1 cellular context compared by ENCODE assay signal in the genomic region with DNA sequence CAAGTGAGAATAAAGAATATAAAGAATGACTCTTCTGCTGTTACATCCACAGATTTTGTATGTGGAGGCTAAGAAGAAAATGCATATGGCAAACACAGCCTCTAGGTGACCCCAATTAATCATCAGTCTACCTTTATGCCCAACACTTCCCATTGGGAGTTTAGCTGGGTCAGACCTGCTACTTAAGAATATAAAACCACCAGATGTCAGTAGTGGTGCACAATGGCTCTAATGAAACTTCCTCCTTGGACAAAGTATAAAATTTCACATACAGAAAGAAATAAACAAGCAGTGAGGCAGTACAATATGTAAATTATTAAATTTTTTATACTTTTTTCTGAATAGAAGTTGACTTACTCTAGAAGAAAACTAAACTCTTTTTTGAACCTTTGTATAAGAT.
TF ChIP-seq lines count a peak whose summit lies in the region.

No MANE protein-coding gene starts in this region.

TF ChIP-seq in WTC11, 78 proteins besides CTCF, POLR2A, EP300 and RAD21 (continued from another document):
- TF ChIP-seq, protein P1, sequence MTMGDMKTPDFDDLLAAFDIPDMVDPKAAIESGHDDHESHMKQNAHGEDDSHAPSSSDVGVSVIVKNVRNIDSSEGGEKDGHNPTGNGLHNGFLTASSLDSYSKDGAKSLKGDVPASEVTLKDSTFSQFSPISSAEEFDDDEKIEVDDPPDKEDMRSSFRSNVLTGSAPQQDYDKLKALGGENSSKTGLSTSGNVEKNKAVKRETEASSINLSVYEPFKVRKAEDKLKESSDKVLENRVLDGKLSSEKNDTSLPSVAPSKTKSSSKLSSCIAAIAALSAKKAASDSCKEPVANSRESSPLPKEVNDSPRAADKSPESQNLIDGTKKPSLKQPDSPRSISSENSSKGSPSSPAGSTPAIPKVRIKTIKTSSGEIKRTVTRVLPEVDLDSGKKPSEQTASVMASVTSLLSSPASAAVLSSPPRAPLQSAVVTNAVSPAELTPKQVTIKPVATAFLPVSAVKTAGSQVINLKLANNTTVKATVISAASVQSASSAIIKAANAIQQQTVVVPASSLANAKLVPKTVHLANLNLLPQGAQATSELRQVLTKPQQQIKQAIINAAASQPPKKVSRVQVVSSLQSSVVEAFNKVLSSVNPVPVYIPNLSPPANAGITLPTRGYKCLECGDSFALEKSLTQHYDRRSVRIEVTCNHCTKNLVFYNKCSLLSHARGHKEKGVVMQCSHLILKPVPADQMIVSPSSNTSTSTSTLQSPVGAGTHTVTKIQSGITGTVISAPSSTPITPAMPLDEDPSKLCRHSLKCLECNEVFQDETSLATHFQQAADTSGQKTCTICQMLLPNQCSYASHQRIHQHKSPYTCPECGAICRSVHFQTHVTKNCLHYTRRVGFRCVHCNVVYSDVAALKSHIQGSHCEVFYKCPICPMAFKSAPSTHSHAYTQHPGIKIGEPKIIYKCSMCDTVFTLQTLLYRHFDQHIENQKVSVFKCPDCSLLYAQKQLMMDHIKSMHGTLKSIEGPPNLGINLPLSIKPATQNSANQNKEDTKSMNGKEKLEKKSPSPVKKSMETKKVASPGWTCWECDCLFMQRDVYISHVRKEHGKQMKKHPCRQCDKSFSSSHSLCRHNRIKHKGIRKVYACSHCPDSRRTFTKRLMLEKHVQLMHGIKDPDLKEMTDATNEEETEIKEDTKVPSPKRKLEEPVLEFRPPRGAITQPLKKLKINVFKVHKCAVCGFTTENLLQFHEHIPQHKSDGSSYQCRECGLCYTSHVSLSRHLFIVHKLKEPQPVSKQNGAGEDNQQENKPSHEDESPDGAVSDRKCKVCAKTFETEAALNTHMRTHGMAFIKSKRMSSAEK (CRISPR knock-in tag; IDR thresholded peaks at IDR 0.05; ENCODE audit: borderline replicate concordance), result no peak
- TF ChIP-seq ATF3 (CRISPR knock-in tag; conservative IDR thresholded peaks at IDR 0.05) (no peak), ZNF416 (CRISPR knock-in tag; IDR thresholded peaks at IDR 0.05) (no peak), TEAD1 (CRISPR knock-in tag; IDR thresholded peaks at IDR 0.05) (no peak), KAT7 (CRISPR knock-in tag; IDR thresholded peaks at IDR 0.05; ENCODE audit: borderline replicate concordance) (no peak), MAX (CRISPR knock-in tag; IDR thresholded peaks at IDR 0.05) (no peak), ZBTB21 (CRISPR knock-in tag; IDR thresholded peaks at IDR 0.05; ENCODE audit: borderline replicate concordance) (no peak), FOXJ3 (CRISPR knock-in tag; IDR thresholded peaks at IDR 0.05; ENCODE audit: borderline replicate concordance) (no peak), CBFB (CRISPR knock-in tag; IDR thresholded peaks at IDR 0.05; ENCODE audit: low read depth) (no peak)
- TF ChIP-seq, protein P2, sequence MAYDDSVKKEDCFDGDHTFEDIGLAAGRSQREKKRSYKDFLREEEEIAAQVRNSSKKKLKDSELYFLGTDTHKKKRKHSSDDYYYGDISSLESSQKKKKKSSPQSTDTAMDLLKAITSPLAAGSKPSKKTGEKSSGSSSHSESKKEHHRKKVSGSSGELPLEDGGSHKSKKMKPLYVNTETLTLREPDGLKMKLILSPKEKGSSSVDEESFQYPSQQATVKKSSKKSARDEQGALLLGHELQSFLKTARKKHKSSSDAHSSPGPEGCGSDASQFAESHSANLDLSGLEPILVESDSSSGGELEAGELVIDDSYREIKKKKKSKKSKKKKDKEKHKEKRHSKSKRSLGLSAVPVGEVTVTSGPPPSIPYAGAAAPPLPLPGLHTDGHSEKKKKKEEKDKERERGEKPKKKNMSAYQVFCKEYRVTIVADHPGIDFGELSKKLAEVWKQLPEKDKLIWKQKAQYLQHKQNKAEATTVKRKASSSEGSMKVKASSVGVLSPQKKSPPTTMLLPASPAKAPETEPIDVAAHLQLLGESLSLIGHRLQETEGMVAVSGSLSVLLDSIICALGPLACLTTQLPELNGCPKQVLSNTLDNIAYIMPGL (CRISPR knock-in tag; IDR thresholded peaks at IDR 0.05), result no peak
